21 cellular contexts compared by ENCODE assay signal in the genomic region with DNA sequence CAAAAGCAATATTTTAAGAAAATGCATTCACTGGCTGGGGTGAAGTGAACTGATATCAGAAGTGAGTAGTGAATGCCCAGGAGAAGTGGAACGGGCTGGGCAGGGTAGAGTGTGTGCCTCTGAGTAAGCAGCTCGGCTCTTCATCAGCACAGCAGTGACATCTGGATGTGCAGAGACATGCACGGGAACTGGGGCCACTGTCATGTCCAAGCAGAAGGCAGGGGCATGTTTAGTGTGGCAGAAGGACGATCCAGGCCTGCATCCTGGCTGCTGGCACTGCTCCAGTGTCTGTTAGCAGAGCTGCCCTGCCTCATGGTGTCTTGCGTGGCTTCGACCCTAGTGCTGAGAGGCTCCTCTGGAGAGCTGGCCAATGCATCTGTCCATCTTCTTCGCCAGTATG. TPM values are rescaled to one million over a fixed set of nuclear protein-coding genes. Genes with fewer than 3 reads are reported as not detected.
A peak's percentile ranks its signal among the peaks of the same experiment; 100 is the strongest.
DNase-seq lines count a peak whose midpoint lies in the region; ATAC-seq and TF ChIP-seq lines count a peak whose summit lies in the region.
"Had no signal": no experiment of that assay in that cellular context is flagged by ENCODE, and none has a peak within 500 bp of the region (broad histone marks: within the 10 kb centered on the region; RNA-seq: fewer than 3 reads in every experiment).

No MANE protein-coding gene starts in this region.

- peak; percentile 24 for ATAC-seq in mucosa of descending colon
- ATAC-seq: GM23338 had no signal

- H3K36me3 ChIP-seq in mucosa of descending colon (ENCODE audit: low read depth) = no peaks in the 10 kb centered on the region
- H3K36me3 ChIP-seq: Peyer's patch had no signal

- no peaks in the 10 kb centered on the region for H3K4me1 ChIP-seq in mucosa of descending colon (ENCODE audit: low read depth)
- H3K4me1 ChIP-seq: Caco-2, Peyer's patch had no signal

- no peak overlapping the region for H3K4me3 ChIP-seq in mucosa of descending colon
- H3K4me3 ChIP-seq: GM23338, Peyer's patch had no signal

- no peak for TF ChIP-seq CTCF in mucosa of descending colon (IDR thresholded peaks at IDR 0.05)

- intact Hi-C loops in mucosa of descending colon (cut with DNase I, micrococcal nuclease) = no loop called here

- no peaks in the 10 kb centered on the region for H3K9me3 ChIP-seq in mucosa of descending colon
- H3K9me3 ChIP-seq: Caco-2, Peyer's patch had no signal

- DNase-seq in NCI-H510A (lab: John Stamatoyannopoulos, UW) (peak; percentile 22), NCI-H510A treated with DMSO at 0.1 percent for 48 hours (lab: John Stamatoyannopoulos, UW) (no peak), DMS 273 treated with DMSO at 0.1 percent for 48 hours (lab: John Stamatoyannopoulos, UW) (peak; percentile 70), cerebellar cortex (ENCODE audit: low spot score) (peak; percentile 53), mucosa of descending colon (no peak), HUDEP-2 (lab: John Stamatoyannopoulos, UW; ENCODE audit: unreplicated experiment in 76 of 76) (no peak), nucleus accumbens (lab: John Stamatoyannopoulos, UW) (no peak), NCI-H2029 treated with DMSO at 0.1 percent for 48 hours (lab: John Stamatoyannopoulos, UW) (no peak)
- DNase-seq: Caco-2; CD4-positive, alpha-beta T cell; EL; Karpas-422; NCI-H146; NCI-H2107; NCI-H226; NCI-H69; NK-92 treated with Interleukin-12 subunit alpha and Interleukin-12 subunit beta, amount 100 ng/mL, for 24 hours; Peyer's patch had no signal

RNA-seq across cellular contexts. Expression of a gene that starts 28.1 kb away (rescaled TPM):
- total RNA-seq in mucosa of descending colon = 10 to 100 TPM in 1 of 3 donors, 1 to 10 TPM in 2; 5.8 to 24.0 (median 9.3) TPM
- total RNA-seq: A172; CD4-positive, alpha-beta T cell; MCF 10A had no signal

Comparison
In these comparisons a context has a peak if more than half of its experiments do, and no peak if none do; other contexts are left out.
1. DNase-seq: peak in NCI-H510A (single experiment), DMS 273 treated with DMSO at 0.1 percent for 48 hours (single experiment) and cerebellar cortex (single experiment); none in NCI-H510A treated with DMSO at 0.1 percent for 48 hours (single experiment), mucosa of descending colon (0 of 3), HUDEP-2 (0 of 76), nucleus accumbens (0 of 56) and NCI-H2029 treated with DMSO at 0.1 percent for 48 hours (single experiment).